Comparison of ENCODE assay signal across 13 cellular contexts in the genomic region with DNA sequence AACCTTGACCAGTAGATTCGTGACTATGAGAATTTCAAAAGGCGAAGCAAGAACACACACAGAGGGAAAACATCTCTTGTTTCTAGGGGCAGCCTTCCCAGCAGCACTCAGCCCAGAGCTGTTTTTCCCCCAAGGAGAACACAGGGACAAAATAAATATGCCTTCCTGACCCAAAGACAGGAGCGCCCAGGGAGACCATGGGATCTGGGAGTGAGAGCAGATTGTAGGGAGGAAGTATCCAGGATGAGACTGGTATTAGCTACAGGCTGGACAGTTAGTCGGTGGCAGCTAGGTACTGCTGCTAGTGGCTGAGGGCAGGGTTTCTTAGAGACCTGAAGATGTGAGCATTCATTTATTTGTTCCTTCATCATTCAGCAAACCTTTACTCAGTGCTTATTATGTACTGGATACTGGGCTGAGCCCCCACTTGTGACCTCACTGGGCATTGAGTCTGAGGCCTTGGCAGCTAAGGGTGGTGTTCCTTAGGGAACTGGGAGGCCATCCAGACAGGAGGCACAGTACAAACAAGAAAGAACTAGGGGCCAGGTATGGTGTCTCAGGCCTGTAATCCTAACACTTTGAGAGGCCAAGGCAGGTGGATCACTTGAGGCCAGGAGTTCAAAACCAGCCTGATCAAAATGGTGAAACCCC.
"Had no signal": no experiment of that assay in that cellular context is flagged by ENCODE, and none has a peak within 500 bp of the region (broad histone marks: within the 10 kb centered on the region; RNA-seq: fewer than 3 reads in every experiment).

No MANE protein-coding gene starts in this region.

- H3K4me3 ChIP-seq: lung, smooth muscle cell, suprapubic skin had no signal

- H3K9ac ChIP-seq: parathyroid adenoma, SK-N-SH had no signal

- H3K9me3 Mint-ChIP-seq: activated CD4-positive, alpha-beta T cell treated with anti-CD3 and anti-CD28 coated beads, Interleukin-2, amount 10 ng/mL, durations not matched to agents 24 days and 14 days; activated T-helper 1 cell treated with anti-CD3 and anti-CD28 coated beads, Interleukin-12 subunit alpha, Interleukin-12 subunit beta, Interleukin-2, Interleukin-4 antibody, amounts not matched to agents 30 ng/mL and 10 ng/mL and 1 ng/mL, durations not matched to agents 14 hours and 24 hours and 36 hours had no signal

- DNase-seq: activated CD4-positive, alpha-beta T cell treated with anti-CD3 and anti-CD28 coated beads, Interleukin-2, amount 10 ng/mL, durations not matched to agents 24 days and 14 days; activated naive CD4-positive, alpha-beta T cell treated with Interleukin-2 at 50 U/mL for 16 hours; central memory CD4-positive, alpha-beta T cell; cortex of kidney; kidney glomerular epithelial cell; SK-N-SH; T-helper 1 cell had no signal

- H3K27ac ChIP-seq: parathyroid adenoma, suprapubic skin, VCaP had no signal

- H3K4me3 Mint-ChIP-seq: activated CD4-positive, alpha-beta T cell treated with anti-CD3 and anti-CD28 coated beads, Interleukin-2, amount 10 ng/mL, durations not matched to agents 24 days and 14 days; activated T-helper 1 cell treated with anti-CD3 and anti-CD28 coated beads, Interleukin-12 subunit alpha, Interleukin-12 subunit beta, Interleukin-2, Interleukin-4 antibody, amounts not matched to agents 30 ng/mL and 10 ng/mL and 1 ng/mL, durations not matched to agents 14 hours and 24 hours and 36 hours had no signal

- H3K79me2 ChIP-seq: parathyroid adenoma had no signal

- H3K27ac Mint-ChIP-seq: activated CD4-positive, alpha-beta T cell treated with anti-CD3 and anti-CD28 coated beads, Interleukin-2, amount 10 ng/mL, durations not matched to agents 24 days and 14 days; activated T-helper 1 cell treated with anti-CD3 and anti-CD28 coated beads, Interleukin-12 subunit alpha, Interleukin-12 subunit beta, Interleukin-2, Interleukin-4 antibody, amounts not matched to agents 30 ng/mL and 10 ng/mL and 1 ng/mL, durations not matched to agents 14 hours and 24 hours and 36 hours had no signal

- H3K4me2 ChIP-seq: SK-N-SH, smooth muscle cell had no signal

- H3K4me1 ChIP-seq: parathyroid adenoma, suprapubic skin had no signal

- H2AFZ ChIP-seq: parathyroid adenoma had no signal

- H3K27me3 ChIP-seq: suprapubic skin had no signal

- H3K27me3 Mint-ChIP-seq: activated CD4-positive, alpha-beta T cell treated with anti-CD3 and anti-CD28 coated beads, Interleukin-2, amount 10 ng/mL, durations not matched to agents 24 days and 14 days had no signal
